In the genomic region with DNA sequence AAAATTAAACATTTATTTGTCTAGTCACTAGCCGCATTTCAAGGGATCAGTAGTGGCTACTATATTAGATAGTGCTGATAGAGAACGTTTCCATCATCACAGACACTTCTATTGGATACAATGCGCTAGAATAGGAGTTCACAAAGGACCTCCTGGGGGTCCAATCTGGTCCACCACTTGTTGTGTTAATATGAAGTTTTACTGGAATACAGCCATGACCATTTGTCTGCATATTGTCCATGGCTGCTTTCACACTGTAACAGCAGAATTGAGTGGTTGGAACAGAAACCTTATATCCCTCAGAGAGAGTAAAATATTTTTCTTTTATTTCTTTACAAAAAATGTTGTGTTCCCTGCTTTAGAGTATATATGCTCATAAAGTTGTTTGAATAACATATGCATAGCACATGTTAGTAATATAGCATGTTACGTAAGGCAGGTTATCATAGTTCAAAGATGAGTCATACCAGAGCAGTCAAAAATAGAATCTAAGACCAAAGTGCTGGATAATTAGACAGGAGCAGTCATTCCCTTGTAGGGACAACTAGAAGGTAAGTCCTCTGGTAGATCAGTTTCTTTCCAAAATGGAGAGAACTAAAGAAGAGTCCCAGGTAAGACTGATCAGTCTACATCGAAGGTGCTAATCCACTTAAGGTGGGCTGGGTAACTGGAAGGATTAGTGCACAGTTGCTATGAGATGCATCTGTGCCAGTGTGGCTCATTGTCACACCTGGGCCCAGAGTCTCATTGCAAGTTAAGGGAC, we compare ENCODE assay signal across 8 cellular contexts. TPM values are rescaled to one million over a fixed set of nuclear protein-coding genes. Genes with fewer than 3 reads are reported as not detected.
DNase-seq lines count a peak whose midpoint lies in the region; ATAC-seq and TF ChIP-seq lines count a peak whose summit lies in the region.

No MANE protein-coding gene starts in this region.

- intact Hi-C loops in lower lobe of right lung (cut with DNase I) = no loop called here

- H3K4me2 ChIP-seq in Karpas-422 (ENCODE audit: low read depth, low read length, poor library complexity, severe bottlenecking) = no peak overlapping the region

- in situ Hi-C loops in astrocyte of the spinal cord (cut with HindIII; ENCODE audit: low sequenced_read_pairs) = no loop called here

- TF ChIP-seq CTCF in astrocyte of the spinal cord (IDR thresholded peaks at IDR 0.05; ENCODE audit: low read depth, low read length) (no peak), lower lobe of right lung (IDR thresholded peaks at IDR 0.05) (no peak)

- H3K9ac ChIP-seq in Karpas-422 (ENCODE audit: low read length) = no peak overlapping the region

- ATAC-seq in lower lobe of right lung = peak; percentile 53 to 75
- no peak for ATAC-seq in HG03571 (IDR thresholded peaks at IDR 0.05; ENCODE audit: unreplicated experiment)

- peaks cover 98% of the 10 kb centered on the region for H3K79me2 ChIP-seq in Karpas-422 (ENCODE audit: low read length)

- no peak overlapping the region for H3K27ac ChIP-seq in lower lobe of right lung
- H3K27ac ChIP-seq in Karpas-422 (ENCODE audit: low read length) = no peak overlapping the region; the same call in 1 of the 2 replicates

- H2AFZ ChIP-seq in Karpas-422 (ENCODE audit: low read length) = no peak overlapping the region

- TF ChIP-seq EP300 in Ishikawa (IDR thresholded peaks at IDR 0.05; ENCODE audit: borderline replicate concordance) = no peak

- DNase-seq in D341Med (ENCODE audit: low spot score) (peak; percentile 33), astrocyte of the spinal cord (ENCODE audit: low read depth, low spot score) (peak; percentile 57), lower lobe of right lung (no peak), Ammon's horn (ENCODE audit: low spot score) (no peak), superior temporal gyrus (ENCODE audit: extremely low spot score) (no peak), Karpas-422 (no peak)

- H4K20me1 ChIP-seq in Karpas-422 (ENCODE audit: insufficient read depth, low read depth, low read length) = peaks cover 42% of the 10 kb centered on the region

- H3K4me3 ChIP-seq in astrocyte of the spinal cord (ENCODE audit: low read depth, low read length) (no peak overlapping the region), lower lobe of right lung (no peak overlapping the region), Karpas-422 (ENCODE audit: low read length) (no peak overlapping the region)

- no peak for TF ChIP-seq RAD21 in Ishikawa (IDR thresholded peaks at IDR 0.05; ENCODE audit: low read depth)

- H3K4me1 ChIP-seq in lower lobe of right lung = peaks cover 13% of the 10 kb centered on the region
- peaks cover 17% of the 10 kb centered on the region for H3K4me1 ChIP-seq in Karpas-422 (ENCODE audit: low read length)

- H3K9me3 ChIP-seq in lower lobe of right lung (no peaks in the 10 kb centered on the region), Karpas-422 (ENCODE audit: low read length) (no peaks in the 10 kb centered on the region)

- no peaks in the 10 kb centered on the region for H3K9me2 ChIP-seq in Karpas-422 (replicated peaks; ENCODE audit: insufficient read depth, low read length)

- H3K27me3 ChIP-seq in lower lobe of right lung (ENCODE audit: low read depth) = no peaks in the 10 kb centered on the region
- H3K27me3 ChIP-seq in Karpas-422 (ENCODE audit: low read length) = no peaks in the 10 kb centered on the region

- peaks cover under 1% of the 10 kb centered on the region for H3K36me3 ChIP-seq in lower lobe of right lung
- peaks cover 24% of the 10 kb centered on the region; the same call in 1 of the 2 replicates for H3K36me3 ChIP-seq in Karpas-422 (ENCODE audit: insufficient read depth, low read length)

TF ChIP-seq in Ishikawa, 13 proteins besides CTCF, POLR2A, EP300 and RAD21:
- TF ChIP-seq USF1 (IDR thresholded peaks at IDR 0.05) (no peak), TCF12 (IDR thresholded peaks at IDR 0.05; ENCODE audit: low read depth) (no peak), CREB1 (IDR thresholded peaks at IDR 0.05; ENCODE audit: low read depth) (no peak), MAX (IDR thresholded peaks at IDR 0.05) (peak; percentile 35; the same call in 1 of the 2 replicates), CEBPB (IDR thresholded peaks at IDR 0.05) (peak; percentile 66), NFIC (IDR thresholded peaks at IDR 0.05) (no peak), TEAD4 (IDR thresholded peaks at IDR 0.05) (peak; percentile 43; the same call in 1 of the 2 replicates)

RNA-seq across cellular contexts. Expression of gene BZW2, which starts 14.9 kb away (rescaled TPM):
- 24.6 TPM for total RNA-seq in lower lobe of right lung
- 122 and 163 TPM in 2 replicates for total RNA-seq in Karpas-422 (2014; rRNA removed; shearing (Covaris generic); ENCODE audit: low replicate concordance)

RNA-seq across cellular contexts. Expression of gene ANKMY2, which starts 15.3 kb away (rescaled TPM):
- total RNA-seq in lower lobe of right lung = 13.9 TPM
- total RNA-seq in Karpas-422 (2014; rRNA removed; shearing (Covaris generic); ENCODE audit: low replicate concordance) = 25.1 and 34.5 TPM in 2 replicates

Comparison
In these comparisons a context has a peak if more than half of its experiments do, and no peak if none do; other contexts are left out.
1. DNase-seq: peak in D341Med (single experiment) and astrocyte of the spinal cord (single experiment); none in lower lobe of right lung (single experiment), Ammon's horn (single experiment), superior temporal gyrus (single experiment) and Karpas-422 (single experiment).